Comparison of ENCODE assay signal across 21 cellular contexts in the genomic region with DNA sequence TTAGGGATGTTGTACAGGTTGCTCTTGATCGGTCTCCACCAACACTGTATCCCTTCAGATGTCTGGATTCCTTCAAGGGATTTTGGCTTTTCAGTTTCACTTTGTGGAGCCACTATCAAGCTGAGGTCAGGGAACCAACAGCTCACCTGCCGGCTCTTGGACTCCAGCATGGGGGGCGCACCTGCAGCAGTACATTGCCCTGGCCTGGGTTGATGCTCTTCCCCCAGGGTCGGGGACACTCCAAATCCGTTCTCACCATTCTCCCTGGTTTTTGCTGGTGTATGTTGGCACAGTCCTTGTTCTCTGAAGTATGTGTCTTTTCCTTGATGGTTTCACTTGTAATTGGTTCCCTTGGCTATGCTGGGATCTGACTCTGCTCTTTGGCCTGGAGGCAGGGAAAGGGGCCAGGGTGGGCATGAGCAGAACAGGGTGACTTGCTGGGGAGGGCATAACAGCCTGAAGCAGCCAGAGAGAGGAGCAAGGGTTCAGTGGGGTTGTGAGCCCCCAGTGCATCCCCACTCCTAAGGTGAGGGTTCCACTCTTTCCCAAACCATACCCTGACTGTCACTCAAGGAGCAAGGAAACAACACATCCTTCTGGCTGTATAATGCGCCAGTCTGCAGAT. TPM values are rescaled to one million over a fixed set of nuclear protein-coding genes. Genes with fewer than 3 reads are reported as not detected.
DNase-seq lines count a peak whose midpoint lies in the region; ATAC-seq, FAIRE-seq and TF ChIP-seq lines count a peak whose summit lies in the region.
"Had no signal": no experiment of that assay in that cellular context is flagged by ENCODE, and none has a peak within 500 bp of the region (broad histone marks: within the 10 kb centered on the region; RNA-seq: fewer than 3 reads in every experiment).

No MANE protein-coding gene starts in this region.

- H4K20me1 ChIP-seq in HepG2 (ENCODE audit: insufficient read depth, low read length): no peaks in the 10 kb centered on the region

- H2AFZ ChIP-seq in HepG2 (ENCODE audit: low read length): no peak overlapping the region

- no TSS peak for BruUV-seq in HepG2 (replicated peaks; lab: Mats Ljungman, UMichigan)

- ATAC-seq in RWPE2 (ENCODE audit: low read depth) (no peak), HepG2 (no peak)

- H3K9me3 ChIP-seq in RWPE2 (ENCODE audit: severe bottlenecking): no peaks in the 10 kb centered on the region
- H3K9me3 ChIP-seq in HepG2 (ENCODE audit: low read length): no peaks in the 10 kb centered on the region
- H3K9me3 ChIP-seq: HAP-1 had no signal

- no peak overlapping the region for H3K4me2 ChIP-seq in HepG2 (ENCODE audit: low read depth, low read length)

- POLR2A ChIA-PET in RWPE1 (lab: Yijun Ruan, JAX; ENCODE audit: low non-redundant PET): no interaction called here
- POLR2A ChIA-PET in HepG2 (lab: Yijun Ruan, JAX): no interaction called here

- H3K9ac ChIP-seq in HepG2 (ENCODE audit: insufficient read depth, low read depth, low read length): no peak overlapping the region

- CTCF ChIA-PET in RWPE1 (lab: Yijun Ruan, JAX) (no interaction called here), HepG2 (lab: Yijun Ruan, JAX; ENCODE audit: low intra/inter-chr PET ratio, low total read pairs) (no interaction called here)

- H3K79me2 ChIP-seq in HepG2 (ENCODE audit: insufficient read depth, low read length): no peaks in the 10 kb centered on the region

- no peak for TF ChIP-seq RAD21 in HepG2 (CRISPR knock-in tag; IDR thresholded peaks at IDR 0.05)

- 21% methylated on average over 6 of the region's 6 CpGs for WGBS in HepG2 (ENCODE audit: low lambda C conversion rate)

- DNase-seq in RWPE1 (ENCODE audit: low spot score) (no peak), RWPE2 (ENCODE audit: low spot score) (peak; percentile 11), posterior vena cava (ENCODE audit: low spot score) (peak; percentile 36), RKO (ENCODE audit: low spot score) (no peak), HepG2 (ENCODE audit: low spot score) (no peak), hippocampal formation (lab: John Stamatoyannopoulos, UW) (no peak), kidney tubule cell (ENCODE audit: low spot score) (no peak)
- DNase-seq: C1 segment of cervical spinal cord; Calu3; CD4-positive, alpha-beta memory T cell; COR-L47; DMS53; DMS79 treated with DMSO at 0.1 percent for 48 hours; GF-D8; GOT3; HFFc6 had no signal

- in situ Hi-C loops in HepG2 (cut with HindIII; ENCODE audit: extremely low pct_ligation_motif_present, low pct_unique_long_range_greater_than_20kb): no loop called here

- H3K36me3 ChIP-seq in RWPE2 (ENCODE audit: low read depth) (no peaks in the 10 kb centered on the region; the same call in 1 of the 2 replicates), HepG2 (replicated peaks in 1 of 2; ENCODE audit: control insufficient read depth in 1 of 2, insufficient read depth in 2 of 2, low read length in 2 of 2) (no peaks in the 10 kb centered on the region)
- H3K36me3 ChIP-seq: HAP-1 had no signal

- TF ChIP-seq EP300 in HepG2 (IDR thresholded peaks at IDR 0.05; ENCODE audit: low read depth in 2 of 2, low read length in 2 of 2) (no peak), HepG2 (CRISPR knock-in tag; IDR thresholded peaks at IDR 0.05; ENCODE audit: borderline replicate concordance) (no peak)

- no peak for TF ChIP-seq POLR2A in HepG2 (IDR thresholded peaks at IDR 0.05; ENCODE audit: insufficient read depth in 1 of 2, low read depth in 2 of 2, low read length in 2 of 2)

- intact Hi-C loops in posterior vena cava (cut with DNase I): no loop called here
- intact Hi-C loops in HepG2 (cut with micrococcal nuclease; ENCODE audit: unreplicated experiment): no loop called here

- H3K27me3 ChIP-seq in RWPE2 (ENCODE audit: insufficient read depth, poor library complexity, severe bottlenecking): no peaks in the 10 kb centered on the region
- peaks cover 9 to 68% of the 10 kb centered on the region in 2 experiments for H3K27me3 ChIP-seq in HepG2 (ENCODE audit: control insufficient read depth in 1 of 2, insufficient read depth in 2 of 2, low read length in 2 of 2)

- no peak for FAIRE-seq in HepG2 (lab: Jason Lieb, UNC)
- FAIRE-seq: GM12891, GM18507, H54 had no signal

- TF ChIP-seq CTCF in RWPE1 (conservative IDR thresholded peaks at IDR 0.05; ENCODE audit: low read depth) (no peak), RWPE2 (IDR thresholded peaks at IDR 0.05; ENCODE audit: poor library complexity, severe bottlenecking) (no peak), HepG2 (CRISPR knock-in tag; IDR thresholded peaks at IDR 0.05) (no peak)

- H3K4me1 ChIP-seq in RWPE2 (ENCODE audit: insufficient read depth, poor library complexity, severe bottlenecking) (peaks cover 17% of the 10 kb centered on the region), HepG2 (ENCODE audit: insufficient read depth, low read length) (no peaks in the 10 kb centered on the region)
- H3K4me1 ChIP-seq: HAP-1 had no signal

- H3K4me3 ChIP-seq in RWPE2 (ENCODE audit: severe bottlenecking): no peak overlapping the region
- H3K4me3 ChIP-seq in HepG2 (replicated peaks in 1 of 3; ENCODE audit: insufficient read depth in 1 of 3, low read depth in 2 of 3, low read length in 3 of 3): no peak overlapping the region
- H3K4me3 ChIP-seq: HAP-1 had no signal

- H3K27ac ChIP-seq in RWPE1 (peak overlapping the region; percentile 28), RWPE2 (ENCODE audit: poor library complexity, severe bottlenecking) (no peak overlapping the region), cingulate gyrus (ENCODE audit: low read depth, low read length) (peak overlapping the region; percentile 29), HepG2 (ENCODE audit: extremely low read length, insufficient read depth, low read length) (no peak overlapping the region)

TF ChIP-seq in HepG2, 621 proteins besides CTCF, POLR2A, EP300 and RAD21 (continues in another document):
- TF ChIP-seq, protein P1, sequence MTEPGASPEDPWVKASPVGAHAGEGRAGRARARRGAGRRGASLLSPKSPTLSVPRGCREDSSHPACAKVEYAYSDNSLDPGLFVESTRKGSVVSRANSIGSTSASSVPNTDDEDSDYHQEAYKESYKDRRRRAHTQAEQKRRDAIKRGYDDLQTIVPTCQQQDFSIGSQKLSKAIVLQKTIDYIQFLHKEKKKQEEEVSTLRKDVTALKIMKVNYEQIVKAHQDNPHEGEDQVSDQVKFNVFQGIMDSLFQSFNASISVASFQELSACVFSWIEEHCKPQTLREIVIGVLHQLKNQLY (CRISPR knock-in tag; IDR thresholded peaks at IDR 0.05): no peak
- TF ChIP-seq ZSCAN29 (CRISPR knock-in tag; conservative IDR thresholded peaks at IDR 0.05): no peak
- no peak for TF ChIP-seq MEIS2 (CRISPR knock-in tag; IDR thresholded peaks at IDR 0.05)
- TF ChIP-seq ZBTB7A (CRISPR knock-in tag; IDR thresholded peaks at IDR 0.05): no peak
- TF ChIP-seq ZNF589 (CRISPR knock-in tag; conservative IDR thresholded peaks at IDR 0.05): no peak
- TF ChIP-seq, protein P2, sequence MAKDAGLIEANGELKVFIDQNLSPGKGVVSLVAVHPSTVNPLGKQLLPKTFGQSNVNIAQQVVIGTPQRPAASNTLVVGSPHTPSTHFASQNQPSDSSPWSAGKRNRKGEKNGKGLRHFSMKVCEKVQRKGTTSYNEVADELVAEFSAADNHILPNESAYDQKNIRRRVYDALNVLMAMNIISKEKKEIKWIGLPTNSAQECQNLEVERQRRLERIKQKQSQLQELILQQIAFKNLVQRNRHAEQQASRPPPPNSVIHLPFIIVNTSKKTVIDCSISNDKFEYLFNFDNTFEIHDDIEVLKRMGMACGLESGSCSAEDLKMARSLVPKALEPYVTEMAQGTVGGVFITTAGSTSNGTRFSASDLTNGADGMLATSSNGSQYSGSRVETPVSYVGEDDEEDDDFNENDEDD (CRISPR knock-in tag; IDR thresholded peaks at IDR 0.05; ENCODE audit: borderline replicate concordance): no peak
- no peak for TF ChIP-seq ETV5 (CRISPR knock-in tag; IDR thresholded peaks at IDR 0.05; ENCODE audit: borderline replicate concordance)
- no peak for TF ChIP-seq ZNF619 (CRISPR knock-in tag; IDR thresholded peaks at IDR 0.05)
- TF ChIP-seq ZFP62 (CRISPR knock-in tag; IDR thresholded peaks at IDR 0.05): no peak
- TF ChIP-seq, protein P3, sequence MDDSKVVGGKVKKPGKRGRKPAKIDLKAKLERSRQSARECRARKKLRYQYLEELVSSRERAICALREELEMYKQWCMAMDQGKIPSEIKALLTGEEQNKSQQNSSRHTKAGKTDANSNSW (CRISPR knock-in tag; IDR thresholded peaks at IDR 0.05; ENCODE audit: borderline replicate concordance): no peak
- TF ChIP-seq ZNF777 (CRISPR knock-in tag; IDR thresholded peaks at IDR 0.05): no peak
- TF ChIP-seq TBP (CRISPR knock-in tag; IDR thresholded peaks at IDR 0.05): no peak
- no peak for TF ChIP-seq ZNF644 (CRISPR knock-in tag; IDR thresholded peaks at IDR 0.05; ENCODE audit: low read depth)

RNA-seq across cellular contexts. Expression of a gene that starts 5.1 kb away (rescaled TPM):
- total RNA-seq in posterior vena cava: 10 to 100 TPM in 1 of 2 donors, 1 to 10 TPM in 1; 8.8 to 14.7 TPM
- total RNA-seq in HepG2 (2016; rRNA removed; fragmentation: Illumina TruSeq; extraction: Trizol): 0.11 TPM in 1 of 2 replicates, not detected in the other
- total RNA-seq in HepG2 (2016; cell fraction: cytosol; rRNA removed; fragmentation: Illumina TruSeq; extraction: Trizol; ENCODE audit: low read depth): not detected in 2 replicates
- total RNA-seq in HepG2 (2016; cell fraction: insoluble cytoplasmic fraction; rRNA removed; fragmentation: Illumina TruSeq; extraction: Trizol): 0.09 TPM in 1 of 2 replicates, not detected in the other
- total RNA-seq in HepG2 (2016; cell fraction: membrane; rRNA removed; fragmentation: Illumina TruSeq; extraction: Trizol): not detected in 2 replicates
- total RNA-seq in HepG2 (2016; cell fraction: nucleus; rRNA removed; fragmentation: Illumina TruSeq; extraction: Trizol): not detected in 2 replicates
- 0.08 and 0.13 TPM in 2 replicates for polyA plus RNA-seq in HepG2 (2011; rRNA removed)
- 0.03 TPM in 2 replicates for polyA plus RNA-seq in HepG2 (2011; cell fraction: cytosol; rRNA removed)
- 0.45 and 0.88 TPM in 2 replicates for polyA plus RNA-seq in HepG2 (2011; cell fraction: nucleus; rRNA removed)
- polyA plus RNA-seq in HepG2 (2012): not detected in 2 replicates
- polyA plus RNA-seq in HepG2 (2016; cell fraction: cytosol; fragmentation: Illumina TruSeq; extraction: Trizol; ENCODE audit: low read depth): 0.16 TPM in 1 of 2 replicates, not detected in the other
- polyA plus RNA-seq in HepG2 (2016; cell fraction: insoluble cytoplasmic fraction; fragmentation: Illumina TruSeq; extraction: Trizol; ENCODE audit: low read depth): not detected in 2 replicates
- polyA plus RNA-seq in HepG2 (2016; cell fraction: membrane; fragmentation: Illumina TruSeq; extraction: Trizol; ENCODE audit: low read depth): not detected in 2 replicates
- polyA plus RNA-seq in HepG2 (2016; cell fraction: nucleus; fragmentation: Illumina TruSeq; extraction: Trizol; ENCODE audit: insufficient read depth, low read depth): 0.41 and 0.48 TPM in 2 replicates
- 0.28 and 34.2 TPM in 2 replicates for polyA minus RNA-seq in HepG2 (2011; rRNA and poly(A)+ RNA removed; ENCODE audit: low replicate concordance)
- 0.79 TPM in 1 of 2 replicates, not detected in the other for polyA minus RNA-seq in HepG2 (2011; cell fraction: cytosol; rRNA and poly(A)+ RNA removed)
- 0.12 and 0.13 TPM in 2 replicates for polyA minus RNA-seq in HepG2 (2011; cell fraction: nucleus; rRNA and poly(A)+ RNA removed)

Comparison
In these comparisons a context has a peak if more than half of its experiments do, and no peak if none do; other contexts are left out.
1. DNase-seq: peak in RWPE2 (single experiment) and posterior vena cava (single experiment); none in RWPE1 (single experiment), RKO (single experiment), HepG2 (single experiment), hippocampal formation (0 of 2) and kidney tubule cell (single experiment).
2. H3K27ac ChIP-seq: peak in RWPE1 (single experiment) and cingulate gyrus (single experiment); none in RWPE2 (single experiment) and HepG2 (single experiment).
3. RNA of a gene that starts 5.1 kb away (total RNA-seq): 8.8 to 14.7 TPM in posterior vena cava; 0.09 to 0.11 TPM in HepG2; every median in the first group is over 4 times any median in the second.